ENCODE assay signal across 23 cellular contexts in genomic region chr3:193929373-193929772, GRCh38.
A peak's percentile ranks its signal among the peaks of the same experiment; 100 is the strongest.
DNase-seq lines count a peak whose midpoint lies in the region; ATAC-seq and TF ChIP-seq lines count a peak whose summit lies in the region.
"Had no signal": no experiment of that assay in that cellular context is flagged by ENCODE, and none has a peak within 500 bp of the region (broad histone marks: within the 10 kb centered on the region; RNA-seq: fewer than 3 reads in every experiment).

No MANE protein-coding gene starts in this region.

- H3K4me2 ChIP-seq in osteoblast (ENCODE audit: insufficient read depth, low read length) (no peak overlapping the region), trophoblast cell (ENCODE audit: low read length) (no peak overlapping the region)
- H3K4me2 ChIP-seq: BLaER1 had no signal

- no peak overlapping the region for H2BK12ac ChIP-seq in trophoblast cell (ENCODE audit: low read length)

- H3K4me3 ChIP-seq in A673 (ENCODE audit: low read depth, low read length, poor library complexity, severe bottlenecking) (no peak overlapping the region), osteoblast (ENCODE audit: insufficient read depth, low read length) (no peak overlapping the region), trophoblast cell (ENCODE audit: low read depth, low read length) (no peak overlapping the region)
- H3K4me3 ChIP-seq: BLaER1, SK-N-MC had no signal

- no peaks in the 10 kb centered on the region for H3K79me1 ChIP-seq in trophoblast cell (ENCODE audit: low read length)

- H2BK120ac ChIP-seq in trophoblast cell (ENCODE audit: insufficient read depth, low read length, poor library complexity), result no peak overlapping the region

- H3K23ac ChIP-seq in trophoblast cell (ENCODE audit: low read length), result no peak overlapping the region

- BruUV-seq in A673 (replicated peaks; lab: Mats Ljungman, UMichigan), result no TSS peak

- no peak overlapping the region for H3K9ac ChIP-seq in trophoblast cell (ENCODE audit: low read length)
- H3K9ac ChIP-seq: BLaER1 had no signal

- no peaks in the 10 kb centered on the region for H4K20me1 ChIP-seq in osteoblast (ENCODE audit: insufficient read depth, low read length)
- H4K20me1 ChIP-seq: BLaER1 had no signal

- no peak overlapping the region for H4K91ac ChIP-seq in trophoblast cell (ENCODE audit: low read depth, low read length)

- no peak overlapping the region for H3K18ac ChIP-seq in trophoblast cell (ENCODE audit: low read length)

- H3K4me1 ChIP-seq in A673 (ENCODE audit: insufficient read depth, low read length, poor library complexity, severe bottlenecking) (peaks cover 13% of the 10 kb centered on the region), osteoblast (ENCODE audit: insufficient read depth, low read length) (no peaks in the 10 kb centered on the region), trophoblast cell (ENCODE audit: control insufficient read depth in 1 of 2, insufficient read depth in 2 of 2, low read length in 2 of 2) (no peaks in the 10 kb centered on the region)
- H3K4me1 ChIP-seq: BLaER1 had no signal

- in situ Hi-C loops in G401 (cut with HindIII; ENCODE audit: low sequenced_read_pairs), result no loop called here

- H2AK5ac ChIP-seq in trophoblast cell (ENCODE audit: low read length), result no peak overlapping the region

- peak overlapping the region; percentile 20 for H3K27ac ChIP-seq in A673 (ENCODE audit: low read depth, low read length, poor library complexity, severe bottlenecking)
- peak overlapping the region; percentile 33; the same call in 1 of the 2 replicates for H3K27ac ChIP-seq in VCaP
- H3K27ac ChIP-seq in epithelial cell of prostate, result peak overlapping the region; percentile 35
- no peak overlapping the region for H3K27ac ChIP-seq in osteoblast (ENCODE audit: low read depth, low read length)
- H3K27ac ChIP-seq in trophoblast cell (ENCODE audit: low read depth, low read length), result no peak overlapping the region
- H3K27ac ChIP-seq: BLaER1, HL-60, RWPE1, SK-N-MC had no signal

- no peak for ATAC-seq in GM18907 (IDR thresholded peaks at IDR 0.05; ENCODE audit: unreplicated experiment)

- H4K8ac ChIP-seq in trophoblast cell (ENCODE audit: low read depth, low read length), result no peak overlapping the region

- intact Hi-C loops in A673 (cut with micrococcal nuclease; ENCODE audit: unreplicated experiment), result no loop called here

- H3K36me3 ChIP-seq in A673 (ENCODE audit: insufficient read depth, low read length, poor library complexity, severe bottlenecking) (no peaks in the 10 kb centered on the region), osteoblast (ENCODE audit: insufficient read depth, low read length) (no peaks in the 10 kb centered on the region), trophoblast cell (ENCODE audit: control insufficient read depth in 1 of 2, insufficient read depth in 2 of 2, low read length in 2 of 2) (no peaks in the 10 kb centered on the region)
- H3K36me3 ChIP-seq: BLaER1 had no signal

- no peak overlapping the region for H3K4ac ChIP-seq in trophoblast cell (ENCODE audit: low read depth, low read length)

- CTCF ChIA-PET in A673 (lab: Charles Lee), result no interaction called here

- no peak for TF ChIP-seq CTCF in A673 (conservative IDR thresholded peaks at IDR 0.05; ENCODE audit: low read depth, low read length)
- TF ChIP-seq CTCF in VCaP (conservative IDR thresholded peaks at IDR 0.05), result no peak
- no peak for TF ChIP-seq CTCF in osteoblast (IDR thresholded peaks at IDR 0.05; ENCODE audit: extremely low read depth, low read depth, low read length)

- no CpG with 5 or more reads among the region's 5 CpGs for WGBS in trophoblast cell (ENCODE audit: extremely low coverage, insufficient coverage, insufficient read length)

- H3K14ac ChIP-seq in trophoblast cell (ENCODE audit: low read length), result no peak overlapping the region

- H2AFZ ChIP-seq in osteoblast (ENCODE audit: low read length) (no peak overlapping the region), trophoblast cell (ENCODE audit: insufficient read depth, low read length, poor library complexity) (no peak overlapping the region)

- H4K12ac ChIP-seq in trophoblast cell (ENCODE audit: low read depth, low read length), result no peak overlapping the region

- H3K79me2 ChIP-seq in osteoblast (ENCODE audit: insufficient read depth, low read length), result no peaks in the 10 kb centered on the region
- H3K79me2 ChIP-seq in trophoblast cell (ENCODE audit: control insufficient read depth, insufficient read depth, low read length, poor library complexity), result no peaks in the 10 kb centered on the region

- no peak overlapping the region for H2BK5ac ChIP-seq in trophoblast cell (ENCODE audit: low read depth, low read length, poor library complexity)

- DNase-seq in A673 (ENCODE audit: low spot score) (no peak), epithelial cell of prostate (ENCODE audit: low read depth, low spot score) (no peak), osteoblast (ENCODE audit: insufficient read length, low spot score, missing footprints) (peak; percentile 25), trophoblast cell (no peak), G401 (ENCODE audit: low spot score) (no peak)
- DNase-seq in activated CD4-positive, alpha-beta T cell treated with anti-CD3 and anti-CD28 coated beads, Interleukin-2, amount 50 U/mL, for 1 hour, result no peak
- DNase-seq: 8988T, GOT3, HCEC 1CT, NCI-H1105, NCI-H1436 treated with DMSO at 0.1 percent for 48 hours, NCI-H187 treated with DMSO at 0.1 percent for 48 hours, NCI-H2171 treated with DMSO at 0.1 percent for 48 hours, NCI-H345, NCI-H524, NCI-H774, SIG-M5 had no signal

- POLR2A ChIA-PET in A673 (lab: Charles Lee; ENCODE audit: low non-redundant PET), result no interaction called here

- H3K27me3 ChIP-seq in A673 (replicated peaks; ENCODE audit: insufficient read depth, low read depth, low read length, poor library complexity), result no peaks in the 10 kb centered on the region
- H3K27me3 ChIP-seq in osteoblast (ENCODE audit: insufficient read depth, low read length), result no peaks in the 10 kb centered on the region
- H3K27me3 ChIP-seq in trophoblast cell (ENCODE audit: insufficient read depth, low read length), result no peaks in the 10 kb centered on the region
- H3K27me3 ChIP-seq: BLaER1 had no signal

- H3K9me3 ChIP-seq in A673 (ENCODE audit: low read depth, low read length, poor library complexity, severe bottlenecking) (no peaks in the 10 kb centered on the region), osteoblast (ENCODE audit: low read depth, low read length) (no peaks in the 10 kb centered on the region), trophoblast cell (ENCODE audit: insufficient read depth, low read depth, low read length) (peaks cover 4% of the 10 kb centered on the region)

Comparison
In these comparisons a context has a peak if more than half of its experiments do, and no peak if none do; other contexts are left out.
1. H3K27ac ChIP-seq: peak in A673 (single experiment), VCaP (single experiment) and epithelial cell of prostate (single experiment); none in osteoblast (single experiment) and trophoblast cell (single experiment).